ENCODE assay signal across 8 cellular contexts in the genomic region with DNA sequence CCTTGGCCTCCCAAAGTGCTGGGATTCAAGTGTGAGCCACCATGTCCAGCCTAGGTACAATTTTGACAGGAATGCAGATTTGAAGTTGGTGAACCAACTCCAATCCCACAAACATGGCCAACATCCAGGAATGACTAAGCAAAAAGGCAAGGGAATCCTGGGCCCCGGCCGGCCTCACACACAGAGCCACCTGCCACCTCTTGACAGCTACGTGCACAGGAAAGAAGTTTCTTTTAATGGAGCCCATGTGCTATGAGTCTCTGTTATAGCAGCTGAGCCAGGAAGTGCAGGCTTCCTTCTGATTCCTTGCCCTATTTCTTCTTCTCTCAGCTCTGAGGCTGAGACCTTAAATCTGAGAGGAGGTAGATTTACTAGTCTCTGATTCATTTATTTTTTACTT. TPM values are rescaled to one million over a fixed set of nuclear protein-coding genes. Genes with fewer than 3 reads are reported as not detected.
DNase-seq lines count a peak whose midpoint lies in the region; ATAC-seq, FAIRE-seq and TF ChIP-seq lines count a peak whose summit lies in the region.

No MANE protein-coding gene starts in this region.

- no peak for TF ChIP-seq CTCF in RWPE1 (conservative IDR thresholded peaks at IDR 0.05; ENCODE audit: low read depth)
- TF ChIP-seq CTCF in BE2C (IDR thresholded peaks at IDR 0.05; ENCODE audit: low read depth, low read length) = no peak

- no peak overlapping the region for H3K4me3 ChIP-seq in BE2C (ENCODE audit: low read depth, low read length)

- POLR2A ChIA-PET in RWPE1 (lab: Yijun Ruan, JAX; ENCODE audit: low non-redundant PET) = no interaction called here

- H3K9me3 ChIP-seq in BE2C = no peaks in the 10 kb centered on the region

- H3K36me3 ChIP-seq in BE2C = no peaks in the 10 kb centered on the region

- H3K27ac ChIP-seq in RWPE1 = peak overlapping the region; percentile 75

- no peak for FAIRE-seq in urothelium cell line (lab: Jason Lieb, UNC)

- DNase-seq in ACHN (peak; percentile 81), RWPE1 (ENCODE audit: low spot score) (peak; percentile 52), glomerular visceral epithelial cell (ENCODE audit: extremely low spot score) (peak; percentile 87), urothelium cell line (ENCODE audit: low spot score) (peak; percentile 86), NOMO-1 (lab: John Stamatoyannopoulos, UW; ENCODE audit: unreplicated experiment in 2 of 2) (no peak), BE2C (no peak), GM19240 (ENCODE audit: insufficient read length, low spot score) (no peak)

- no peaks in the 10 kb centered on the region for H3K4me1 ChIP-seq in BE2C

- no peaks in the 10 kb centered on the region for H3K27me3 ChIP-seq in BE2C

- CTCF ChIA-PET in RWPE1 (lab: Yijun Ruan, JAX) = no interaction called here

- in situ Hi-C loops in ACHN (cut with HindIII; ENCODE audit: low pct_ligation_motif_present, low pct_unique_long_range_greater_than_20kb, low sequenced_read_pairs) = no loop called here

- ATAC-seq in HG02610 (IDR thresholded peaks at IDR 0.05; ENCODE audit: unreplicated experiment) = peak; percentile 23

RNA-seq across cellular contexts. Expression of a gene that starts 8.8 kb away (rescaled TPM):
- not detected for polyA plus RNA-seq in BE2C (2012; ENCODE audit: insufficient read depth, insufficient read length, low read depth)

RNA-seq across cellular contexts. Expression of a gene that starts 46.3 kb away (rescaled TPM):
- polyA plus RNA-seq in BE2C (2012; ENCODE audit: insufficient read depth, insufficient read length, low read depth) = 1.6 TPM

Comparison
In these comparisons a context has a peak if more than half of its experiments do, and no peak if none do; other contexts are left out.
1. DNase-seq: peak in ACHN (single experiment), RWPE1 (single experiment), glomerular visceral epithelial cell (single experiment) and urothelium cell line (single experiment); none in NOMO-1 (0 of 2), BE2C (single experiment) and GM19240 (single experiment).